ENCODE assay signal across 1 cellular context in genomic region chr12:117097159-117097558, GRCh38.
TF ChIP-seq lines count a peak whose summit lies in the region.

No MANE protein-coding gene starts in this region.

TF ChIP-seq in HepG2, 621 proteins besides CTCF, POLR2A, EP300 and RAD21 (continued from another document):
- TF ChIP-seq, protein P1, sequence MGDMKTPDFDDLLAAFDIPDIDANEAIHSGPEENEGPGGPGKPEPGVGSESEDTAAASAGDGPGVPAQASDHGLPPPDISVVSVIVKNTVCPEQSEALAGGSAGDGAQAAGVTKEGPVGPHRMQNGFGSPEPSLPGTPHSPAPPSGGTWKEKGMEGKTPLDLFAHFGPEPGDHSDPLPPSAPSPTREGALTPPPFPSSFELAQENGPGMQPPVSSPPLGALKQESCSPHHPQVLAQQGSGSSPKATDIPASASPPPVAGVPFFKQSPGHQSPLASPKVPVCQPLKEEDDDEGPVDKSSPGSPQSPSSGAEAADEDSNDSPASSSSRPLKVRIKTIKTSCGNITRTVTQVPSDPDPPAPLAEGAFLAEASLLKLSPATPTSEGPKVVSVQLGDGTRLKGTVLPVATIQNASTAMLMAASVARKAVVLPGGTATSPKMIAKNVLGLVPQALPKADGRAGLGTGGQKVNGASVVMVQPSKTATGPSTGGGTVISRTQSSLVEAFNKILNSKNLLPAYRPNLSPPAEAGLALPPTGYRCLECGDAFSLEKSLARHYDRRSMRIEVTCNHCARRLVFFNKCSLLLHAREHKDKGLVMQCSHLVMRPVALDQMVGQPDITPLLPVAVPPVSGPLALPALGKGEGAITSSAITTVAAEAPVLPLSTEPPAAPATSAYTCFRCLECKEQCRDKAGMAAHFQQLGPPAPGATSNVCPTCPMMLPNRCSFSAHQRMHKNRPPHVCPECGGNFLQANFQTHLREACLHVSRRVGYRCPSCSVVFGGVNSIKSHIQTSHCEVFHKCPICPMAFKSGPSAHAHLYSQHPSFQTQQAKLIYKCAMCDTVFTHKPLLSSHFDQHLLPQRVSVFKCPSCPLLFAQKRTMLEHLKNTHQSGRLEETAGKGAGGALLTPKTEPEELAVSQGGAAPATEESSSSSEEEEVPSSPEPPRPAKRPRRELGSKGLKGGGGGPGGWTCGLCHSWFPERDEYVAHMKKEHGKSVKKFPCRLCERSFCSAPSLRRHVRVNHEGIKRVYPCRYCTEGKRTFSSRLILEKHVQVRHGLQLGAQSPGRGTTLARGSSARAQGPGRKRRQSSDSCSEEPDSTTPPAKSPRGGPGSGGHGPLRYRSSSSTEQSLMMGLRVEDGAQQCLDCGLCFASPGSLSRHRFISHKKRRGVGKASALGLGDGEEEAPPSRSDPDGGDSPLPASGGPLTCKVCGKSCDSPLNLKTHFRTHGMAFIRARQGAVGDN (CRISPR knock-in tag; IDR thresholded peaks at IDR 0.05) = peak; percentile 93
